ENCODE assay signal across 36 cellular contexts in genomic region chr11:60615497-60615896, GRCh38.
"Had no signal": no experiment of that assay in that cellular context is flagged by ENCODE, and none has a peak within 500 bp of the region (broad histone marks: within the 10 kb centered on the region; RNA-seq: fewer than 3 reads in every experiment).

No MANE protein-coding gene starts in this region.

- H3K27me3 ChIP-seq: body of pancreas, brain microvascular endothelial cell had no signal

- H3K36me3 ChIP-seq: adrenal gland, brain microvascular endothelial cell, breast epithelium had no signal

- H3K4me3 Mint-ChIP-seq: activated B cell treated with CpG ODN at 0.5 μM for 24 hours; activated CD4-positive, alpha-beta memory T cell treated with anti-CD3 and anti-CD28 coated beads for 36 hours; activated CD4-positive, alpha-beta T cell treated with anti-CD3 and anti-CD28 coated beads, Interleukin-2, amount 10 ng/mL, durations not matched to agents 24 days and 14 days; activated CD8-positive, alpha-beta T cell treated with anti-CD3 and anti-CD28 coated beads for 36 hours; activated naive CD4-positive, alpha-beta T cell treated with anti-CD3 and anti-CD28 coated beads for 36 hours; activated naive CD8-positive, alpha-beta T cell treated with anti-CD3 and anti-CD28 coated beads for 36 hours; activated T-helper 17 cell treated with anti-CD3 and anti-CD28 coated beads, Interleukin-2, amount 50 U/mL, for 72 hours; T-helper 1 cell treated with Interleukin-12 subunit alpha and Interleukin-12 subunit beta and Interleukin-4 antibody, amounts not matched to agents 30 μg/mL and 1 μg/mL, for 36 hours; T-helper 2 cell treated with Interferon-gamma antibody and Interleukin-4, amounts not matched to agents 5 μg/mL and 100 μg/mL, for 36 hours had no signal

- FAIRE-seq: astrocyte, TTC549 had no signal

- ATAC-seq: activated CD8-positive, alpha-beta T cell treated with anti-CD3 and anti-CD28 coated beads for 36 hours; activated naive CD4-positive, alpha-beta T cell treated with anti-CD3 and anti-CD28 coated beads, Interleukin-2, amount 50 U/mL, for 72 hours; activated T-helper 17 cell treated with anti-CD3 and anti-CD28 coated beads, Interleukin-2, amount 50 U/mL, for 72 hours; body of pancreas had no signal

- H3K4me3 ChIP-seq: adrenal gland, body of pancreas, breast epithelium had no signal

- H3K9me3 ChIP-seq: adrenal gland, body of pancreas, breast epithelium had no signal

- H3K27ac Mint-ChIP-seq: activated B cell treated with CpG ODN at 0.5 μM for 24 hours; activated CD4-positive, alpha-beta memory T cell treated with anti-CD3 and anti-CD28 coated beads for 36 hours; activated CD4-positive, alpha-beta T cell treated with anti-CD3 and anti-CD28 coated beads, Interleukin-2, amount 10 ng/mL, durations not matched to agents 24 days and 14 days; activated CD8-positive, alpha-beta T cell treated with anti-CD3 and anti-CD28 coated beads for 36 hours; activated naive CD4-positive, alpha-beta T cell treated with anti-CD3 and anti-CD28 coated beads for 36 hours; activated naive CD4-positive, alpha-beta T cell treated with anti-CD3 and anti-CD28 coated beads, Interleukin-2, amount 50 U/mL, for 72 hours; activated naive CD8-positive, alpha-beta T cell treated with anti-CD3 and anti-CD28 coated beads for 36 hours; activated T-helper 17 cell treated with anti-CD3 and anti-CD28 coated beads, Interleukin-2, amount 50 U/mL, for 72 hours; T-helper 1 cell treated with Interleukin-12 subunit alpha and Interleukin-12 subunit beta and Interleukin-4 antibody, amounts not matched to agents 30 μg/mL and 1 μg/mL, for 36 hours; T-helper 2 cell treated with Interferon-gamma antibody and Interleukin-4, amounts not matched to agents 5 μg/mL and 100 μg/mL, for 36 hours had no signal

- H3K4me1 ChIP-seq: adrenal gland, breast epithelium had no signal

- H3K9me3 Mint-ChIP-seq: activated B cell treated with CpG ODN at 0.5 μM for 24 hours; activated CD4-positive, alpha-beta memory T cell treated with anti-CD3 and anti-CD28 coated beads for 36 hours; activated CD4-positive, alpha-beta T cell treated with anti-CD3 and anti-CD28 coated beads, Interleukin-2, amount 10 ng/mL, durations not matched to agents 24 days and 14 days; activated CD8-positive, alpha-beta T cell treated with anti-CD3 and anti-CD28 coated beads for 36 hours; activated naive CD4-positive, alpha-beta T cell treated with anti-CD3 and anti-CD28 coated beads for 36 hours; activated naive CD4-positive, alpha-beta T cell treated with anti-CD3 and anti-CD28 coated beads, Interleukin-2, amount 50 U/mL, for 72 hours; activated naive CD8-positive, alpha-beta T cell treated with anti-CD3 and anti-CD28 coated beads for 36 hours; activated T-helper 17 cell treated with anti-CD3 and anti-CD28 coated beads, Interleukin-2, amount 50 U/mL, for 72 hours; T-helper 1 cell treated with Interleukin-12 subunit alpha and Interleukin-12 subunit beta and Interleukin-4 antibody, amounts not matched to agents 30 μg/mL and 1 μg/mL, for 36 hours; T-helper 2 cell treated with Interferon-gamma antibody and Interleukin-4, amounts not matched to agents 5 μg/mL and 100 μg/mL, for 36 hours had no signal

- H3K36me3 Mint-ChIP-seq: activated CD4-positive, alpha-beta memory T cell treated with anti-CD3 and anti-CD28 coated beads for 36 hours; activated naive CD4-positive, alpha-beta T cell treated with anti-CD3 and anti-CD28 coated beads, Interleukin-2, amount 50 U/mL, for 72 hours; activated naive CD8-positive, alpha-beta T cell treated with anti-CD3 and anti-CD28 coated beads for 36 hours had no signal

- H3K4me1 Mint-ChIP-seq: activated CD4-positive, alpha-beta T cell treated with anti-CD3 and anti-CD28 coated beads, Interleukin-2, amount 10 ng/mL, durations not matched to agents 24 days and 14 days; activated naive CD8-positive, alpha-beta T cell treated with anti-CD3 and anti-CD28 coated beads for 36 hours; activated T-helper 17 cell treated with anti-CD3 and anti-CD28 coated beads, Interleukin-2, amount 50 U/mL, for 72 hours had no signal

- H3K27ac ChIP-seq: adrenal gland, body of pancreas, brain microvascular endothelial cell, breast epithelium, VCaP had no signal

- DNase-seq: activated B cell treated with CpG ODN at 0.5 μM for 24 hours; activated CD4-positive, alpha-beta memory T cell treated with anti-CD3 and anti-CD28 coated beads for 36 hours; activated CD4-positive, alpha-beta T cell treated with anti-CD3 and anti-CD28 coated beads for 4 hours; activated CD4-positive, alpha-beta T cell treated with anti-CD3 and anti-CD28 coated beads, Interleukin-2, amount 10 ng/mL, durations not matched to agents 24 days and 14 days; activated CD4-positive, alpha-beta T cell treated with anti-CD3 and anti-CD28 coated beads, Interleukin-2, amount 50 U/mL, for 1 hour; activated CD4-positive, alpha-beta T cell treated with anti-CD3 and anti-CD28 coated beads, Interleukin-2, amount 50 U/mL, for 4 hours; activated CD4-positive, CD25-positive, alpha-beta regulatory T cell treated with anti-CD3 and anti-CD28 coated beads, Interleukin-2, amount 50 U/mL, for 72 hours; activated CD8-positive, alpha-beta memory T cell treated with anti-CD3 and anti-CD28 coated beads, Interleukin-2, amount 50 U/mL, for 4 hours; activated CD8-positive, alpha-beta T cell treated with anti-CD3 and anti-CD28 coated beads for 36 hours; activated effector memory CD4-positive, alpha-beta T cell treated with anti-CD3 and anti-CD28 coated beads, Interleukin-2, amount 50 U/mL, for 16 hours; activated gamma-delta T cell treated with Interleukin-2 at 50 U/mL for 16 hours; activated naive CD4-positive, alpha-beta T cell; activated naive CD4-positive, alpha-beta T cell treated with anti-CD3 and anti-CD28 coated beads for 36 hours; activated naive CD4-positive, alpha-beta T cell treated with anti-CD3 and anti-CD28 coated beads, Interleukin-2, amount 50 U/mL, for 16 hours; activated naive CD8-positive, alpha-beta T cell treated with anti-CD3 and anti-CD28 coated beads for 36 hours; activated T-cell treated with anti-CD3 and anti-CD28 coated beads for 4 hours; activated T-cell treated with anti-CD3 and anti-CD28 coated beads, Interleukin-2, amount 50 U/mL, for 1 hour; activated T-cell treated with anti-CD3 and anti-CD28 coated beads, Interleukin-2, amount 50 U/mL, for 48 hours; adrenal gland; amniotic stem cell; aorta; body of pancreas; brain microvascular endothelial cell; central memory CD4-positive, alpha-beta T cell; SW 1271; T-helper 1 cell; T-helper 2 cell; T-helper 9 cell had no signal
